In genomic region chr4:83413676-83414075, GRCh38 we compare ENCODE assay signal across 15 cellular contexts. TPM values are rescaled to one million over a fixed set of nuclear protein-coding genes. Genes with fewer than 3 reads are reported as not detected.
DNase-seq lines count a peak whose midpoint lies in the region; ATAC-seq and TF ChIP-seq lines count a peak whose summit lies in the region.
"Had no signal": no experiment of that assay in that cellular context is flagged by ENCODE, and none has a peak within 500 bp of the region (broad histone marks: within the 10 kb centered on the region; RNA-seq: fewer than 3 reads in every experiment).

No MANE protein-coding gene starts in this region.

- POLR2A ChIA-PET in A673 (lab: Charles Lee; ENCODE audit: low non-redundant PET), result no interaction called here

- no peak for ATAC-seq in stimulated activated memory B cell treated with anti-CD40 and anti-IgM and Interleukin-4, amounts not matched to agents 10 μg/mL and 1 μg/mL and 100 μg/mL, for 72 hours
- ATAC-seq in heart left ventricle, result no peak

- no peaks in the 10 kb centered on the region for H3K9me3 ChIP-seq in A673 (ENCODE audit: low read depth, low read length, poor library complexity, severe bottlenecking)
- no peaks in the 10 kb centered on the region for H3K9me3 ChIP-seq in suprapubic skin
- H3K9me3 ChIP-seq in heart left ventricle, result no peaks in the 10 kb centered on the region

- BruUV-seq in A673 (replicated peaks; lab: Mats Ljungman, UMichigan), result no TSS peak

- intact Hi-C loops in A673 (cut with micrococcal nuclease; ENCODE audit: unreplicated experiment) (no loop called here), heart left ventricle (cut with DNase I) (no loop called here)

- WGBS in suprapubic skin, result 98% methylated on average over 2 of the region's 2 CpGs
- WGBS in heart left ventricle, 4 donors, result 99 to 100% (median 100%) methylated on average over 2 of the region's 2 CpGs

- TF ChIP-seq CTCF in epithelial cell of esophagus (IDR thresholded peaks at IDR 0.05; ENCODE audit: insufficient read depth, low read depth, low read length, missing control alignments) (no peak), A673 (conservative IDR thresholded peaks at IDR 0.05; ENCODE audit: low read depth, low read length) (no peak), suprapubic skin (IDR thresholded peaks at IDR 0.05) (no peak), heart left ventricle (IDR thresholded peaks at IDR 0.05) (no peak)

- peaks cover 54% of the 10 kb centered on the region for H3K36me3 Mint-ChIP-seq in stimulated activated memory B cell treated with anti-CD40 and anti-IgM and Interleukin-4, amounts not matched to agents 10 μg/mL and 1 μg/mL and 100 μg/mL, for 72 hours

- CTCF ChIA-PET in A673 (lab: Charles Lee), result no interaction called here

- H3K27ac Mint-ChIP-seq in stimulated activated memory B cell treated with anti-CD40 and anti-IgM and Interleukin-4, amounts not matched to agents 10 μg/mL and 1 μg/mL and 100 μg/mL, for 72 hours, result peak overlapping the region; percentile 29

- H3K27me3 ChIP-seq in A673 (replicated peaks; ENCODE audit: insufficient read depth, low read depth, low read length, poor library complexity), result no peaks in the 10 kb centered on the region
- H3K27me3 ChIP-seq in suprapubic skin, result no peaks in the 10 kb centered on the region
- no peaks in the 10 kb centered on the region for H3K27me3 ChIP-seq in heart left ventricle

- no peaks in the 10 kb centered on the region for H3K4me1 ChIP-seq in A673 (ENCODE audit: insufficient read depth, low read length, poor library complexity, severe bottlenecking)
- no peaks in the 10 kb centered on the region for H3K4me1 ChIP-seq in suprapubic skin
- H3K4me1 ChIP-seq in heart left ventricle, result no peaks in the 10 kb centered on the region

- peak; percentile 17 for DNase-seq in AG20443 (ENCODE audit: low spot score)
- peak; percentile 54 for DNase-seq in LHCN-M2 (ENCODE audit: low read depth)
- DNase-seq in epithelial cell of esophagus (ENCODE audit: low read depth), result peak; percentile 14
- DNase-seq in A673 (ENCODE audit: low spot score), result no peak
- no peak for DNase-seq in suprapubic skin (ENCODE audit: low spot score in 2 of 2)
- no peak for DNase-seq in heart left ventricle
- DNase-seq: CD8-positive, alpha-beta memory T cell; DMS 273 treated with DMSO at 0.1 percent for 48 hours; HCEC 1CT; NCI-H1048; NCI-H146; NCI-H345; NCI-H526 treated with DMSO at 0.1 percent for 48 hours had no signal

- H3K4me3 Mint-ChIP-seq in stimulated activated memory B cell treated with anti-CD40 and anti-IgM and Interleukin-4, amounts not matched to agents 10 μg/mL and 1 μg/mL and 100 μg/mL, for 72 hours, result no peak overlapping the region
- H3K4me3 Mint-ChIP-seq: CD8-positive, alpha-beta memory T cell had no signal

- no peaks in the 10 kb centered on the region for H3K4me1 Mint-ChIP-seq in stimulated activated memory B cell treated with anti-CD40 and anti-IgM and Interleukin-4, amounts not matched to agents 10 μg/mL and 1 μg/mL and 100 μg/mL, for 72 hours

- TF ChIP-seq EP300 in suprapubic skin (IDR thresholded peaks at IDR 0.05), result no peak

- H3K27ac ChIP-seq in A673 (ENCODE audit: low read depth, low read length, poor library complexity, severe bottlenecking), result no peak overlapping the region
- no peak overlapping the region for H3K27ac ChIP-seq in suprapubic skin
- H3K27ac ChIP-seq in heart left ventricle, result no peak overlapping the region
- H3K27ac ChIP-seq: SK-N-MC had no signal

- H3K36me3 ChIP-seq in A673 (ENCODE audit: insufficient read depth, low read length, poor library complexity, severe bottlenecking), result no peaks in the 10 kb centered on the region
- peaks cover 70% of the 10 kb centered on the region for H3K36me3 ChIP-seq in suprapubic skin
- H3K36me3 ChIP-seq in heart left ventricle, result peaks cover 0 to 100% (median 72%) of the 10 kb centered on the region in 9 donors

- no peaks in the 10 kb centered on the region for H3K9me3 Mint-ChIP-seq in stimulated activated memory B cell treated with anti-CD40 and anti-IgM and Interleukin-4, amounts not matched to agents 10 μg/mL and 1 μg/mL and 100 μg/mL, for 72 hours
- H3K9me3 Mint-ChIP-seq: CD8-positive, alpha-beta memory T cell had no signal

- H3K27me3 Mint-ChIP-seq in stimulated activated memory B cell treated with anti-CD40 and anti-IgM and Interleukin-4, amounts not matched to agents 10 μg/mL and 1 μg/mL and 100 μg/mL, for 72 hours, result no peaks in the 10 kb centered on the region
- H3K27me3 Mint-ChIP-seq: CD8-positive, alpha-beta memory T cell had no signal

- H3K4me3 ChIP-seq in epithelial cell of esophagus (ENCODE audit: low read length), result no peak overlapping the region
- H3K4me3 ChIP-seq in A673 (ENCODE audit: low read depth, low read length, poor library complexity, severe bottlenecking), result no peak overlapping the region
- no peak overlapping the region for H3K4me3 ChIP-seq in suprapubic skin
- H3K4me3 ChIP-seq in heart left ventricle, result no peak overlapping the region
- H3K4me3 ChIP-seq: SK-N-MC had no signal

- TF ChIP-seq POLR2A in suprapubic skin (IDR thresholded peaks at IDR 0.05), result no peak
- TF ChIP-seq POLR2A in heart left ventricle (IDR thresholded peaks at IDR 0.05), result no peak

RNA-seq across cellular contexts. Expression of gene HELQ, which starts 41.9 kb away (rescaled TPM):
- total RNA-seq in LHCN-M2 (2014; rRNA removed) (9.4 and 14.5 TPM in 2 replicates), A673 (2021) (6.6 and 11.5 TPM in 2 replicates), suprapubic skin (10 to 100 TPM in 2 of 4 donors, 1 to 10 TPM in 2; 8.1 to 16.4 (median 11.9) TPM), heart left ventricle (10 to 100 TPM; 12.2 to 15.8 (median 13.1) TPM)
- polyA plus RNA-seq in LHCN-M2 (2012), result 4.5 TPM
- polyA plus RNA-seq in heart left ventricle, result 1 to 10 TPM; 3.1 to 9.9 TPM

RNA-seq across cellular contexts. Expression of gene MRPS18C, which starts 42.2 kb away (rescaled TPM):
- total RNA-seq in LHCN-M2 (2014; rRNA removed), result 22.1 and 23.7 TPM in 2 replicates
- polyA plus RNA-seq in LHCN-M2 (2012), result 39.6 TPM
- 49.4 and 51.4 TPM in 2 replicates for total RNA-seq in A673 (2021)
- 10 to 100 TPM; 16.8 to 34.1 (median 21.3) TPM for total RNA-seq in suprapubic skin
- 10 to 100 TPM; 27.8 to 67.5 (median 51.7) TPM for total RNA-seq in heart left ventricle
- polyA plus RNA-seq in heart left ventricle, result 10 to 100 TPM; 56.0 to 78.0 TPM

Comparison
In these comparisons a context has a peak if more than half of its experiments do, and no peak if none do; other contexts are left out.
1. DNase-seq: peak in AG20443 (single experiment), LHCN-M2 (single experiment) and epithelial cell of esophagus (single experiment); none in A673 (single experiment), suprapubic skin (0 of 2) and heart left ventricle (0 of 5).